8 cellular contexts compared by ENCODE assay signal in genomic region chr1:19484338-19484792, GRCh38. TPM values are rescaled to one million over a fixed set of nuclear protein-coding genes. Genes with fewer than 3 reads are reported as not detected.
DNase-seq lines count a peak whose midpoint lies in the region; ATAC-seq, FAIRE-seq and TF ChIP-seq lines count a peak whose summit lies in the region.

No MANE protein-coding gene starts in this region.

- TF ChIP-seq POLR2A in A549 (IDR thresholded peaks at IDR 0.05; ENCODE audit: low read length): no peak
- TF ChIP-seq POLR2A in stomach (IDR thresholded peaks at IDR 0.05): no peak

- no peaks in the 10 kb centered on the region for H3K36me3 Mint-ChIP-seq in IgD-negative memory B cell
- peaks cover 15% of the 10 kb centered on the region for H3K36me3 Mint-ChIP-seq in activated naive CD8-positive, alpha-beta T cell treated with anti-CD3 and anti-CD28 coated beads, Interleukin-2, amount 10 ng/mL, durations not matched to agents 7 days and 5 days

- no peak for TF ChIP-seq EP300 in A549 (IDR thresholded peaks at IDR 0.05)
- TF ChIP-seq EP300 in stomach (IDR thresholded peaks at IDR 0.05): no peak

- TF ChIP-seq RAD21 in A549 (conservative IDR thresholded peaks at IDR 0.05 in 1 of 2, IDR thresholded peaks at IDR 0.05 in 1 of 2): no peak

- peak in 1 of 2 experiments; percentile 8; a peak in 3 of 6 replicates for ATAC-seq in A549
- ATAC-seq in activated naive CD8-positive, alpha-beta T cell treated with anti-CD3 and anti-CD28 coated beads, Interleukin-2, amount 10 ng/mL, durations not matched to agents 7 days and 5 days (ENCODE audit: low read depth): no peak
- no peak for ATAC-seq in HG03196 (IDR thresholded peaks at IDR 0.05; ENCODE audit: unreplicated experiment)

- POLR2A ChIA-PET in A549 (lab: Yijun Ruan, JAX): no interaction called here
- POLR2A ChIA-PET in activated naive CD8-positive, alpha-beta T cell treated with anti-CD3 and anti-CD28 coated beads, Interleukin-2, amount 10 ng/mL, durations not matched to agents 7 days and 5 days (lab: Charles Lee): interaction anchor here (0.6 to 4.5 kb wide), 10 partner anchors 11 to 167 kb away, joined by 3 to 27 read pairs (median 6); a partner anchor contains a TSS

- no peak for DNase-seq in A549 (ENCODE audit: low read depth in 1 of 2, low spot score in 1 of 2)
- DNase-seq in activated naive CD8-positive, alpha-beta T cell treated with anti-CD3 and anti-CD28 coated beads, Interleukin-2, amount 10 ng/mL, durations not matched to agents 7 days and 5 days: peak; percentile 61
- DNase-seq in kidney epithelial cell (ENCODE audit: low read depth): no peak
- DNase-seq in stomach: no peak
- no peak for DNase-seq in GM13976 (ENCODE audit: low spot score)
- no peak for DNase-seq in medulla oblongata (ENCODE audit: extremely low spot score)

- no peaks in the 10 kb centered on the region for H3K27me3 Mint-ChIP-seq in IgD-negative memory B cell
- H3K27me3 Mint-ChIP-seq in activated naive CD8-positive, alpha-beta T cell treated with anti-CD3 and anti-CD28 coated beads, Interleukin-2, amount 10 ng/mL, durations not matched to agents 7 days and 5 days: no peaks in the 10 kb centered on the region

- no peaks in the 10 kb centered on the region for H3K9me3 ChIP-seq in A549
- H3K9me3 ChIP-seq in stomach: no peaks in the 10 kb centered on the region

- intact Hi-C loops in stomach (cut with DNase I; ENCODE audit: low total_unique reads): loop anchor here (5.0 kb wide), 1 partner anchor 163 kb away; no protein-coding TSS in a partner anchor

- H3K9me3 Mint-ChIP-seq in IgD-negative memory B cell: no peaks in the 10 kb centered on the region
- no peaks in the 10 kb centered on the region for H3K9me3 Mint-ChIP-seq in activated naive CD8-positive, alpha-beta T cell treated with anti-CD3 and anti-CD28 coated beads, Interleukin-2, amount 10 ng/mL, durations not matched to agents 7 days and 5 days

- peak overlapping the region; percentile 93 to 97 (median 97) for H3K27ac Mint-ChIP-seq in IgD-negative memory B cell
- H3K27ac Mint-ChIP-seq in activated naive CD8-positive, alpha-beta T cell treated with anti-CD3 and anti-CD28 coated beads, Interleukin-2, amount 10 ng/mL, durations not matched to agents 7 days and 5 days: peak overlapping the region; percentile 95

- TF ChIP-seq CTCF in A549 (IDR thresholded peaks at IDR 0.05) (no peak), kidney epithelial cell (IDR thresholded peaks at IDR 0.05; ENCODE audit: insufficient read depth, low read length, poor library complexity, severe bottlenecking) (no peak), stomach (IDR thresholded peaks at IDR 0.05) (no peak), GM13976 (IDR thresholded peaks at IDR 0.05; ENCODE audit: borderline replicate concordance, control extremely low read depth, extremely low read depth, insufficient read depth, missing control alignments) (no peak)

- H3K4me3 Mint-ChIP-seq in IgD-negative memory B cell: peak overlapping the region; percentile 87 to 97 (median 95)
- H3K4me3 Mint-ChIP-seq in activated naive CD8-positive, alpha-beta T cell treated with anti-CD3 and anti-CD28 coated beads, Interleukin-2, amount 10 ng/mL, durations not matched to agents 7 days and 5 days: peak overlapping the region; percentile 95

- H3K36me3 ChIP-seq in kidney epithelial cell (ENCODE audit: control insufficient read depth, insufficient read depth, low read length) (peaks cover 2% of the 10 kb centered on the region), stomach (peaks cover 0 to 21% (median 4%) of the 10 kb centered on the region in 4 donors)

- H3K27ac ChIP-seq in A549 (peak overlapping the region; percentile 98 to 100), stomach (peak overlapping the region; percentile 87 to 100 (median 100))

- H3K27me3 ChIP-seq in kidney epithelial cell (ENCODE audit: control insufficient read depth, insufficient read depth, low read length) (no peaks in the 10 kb centered on the region), stomach (no peaks in the 10 kb centered on the region)

- H3K4me1 Mint-ChIP-seq in IgD-negative memory B cell: peaks cover 43 to 56% (median 47%) of the 10 kb centered on the region in 3 donors
- peaks cover 60% of the 10 kb centered on the region for H3K4me1 Mint-ChIP-seq in activated naive CD8-positive, alpha-beta T cell treated with anti-CD3 and anti-CD28 coated beads, Interleukin-2, amount 10 ng/mL, durations not matched to agents 7 days and 5 days

- peak overlapping the region; percentile 97 for H3K4me2 ChIP-seq in A549

- no peak for FAIRE-seq in A549 (lab: Jason Lieb, UNC)

- no CpG with 5 or more reads among the region's 32 CpGs for WGBS in A549 (ENCODE audit: missing lambda C conversion rate)
- 0 to 4% (median 1%) methylated on average over 9 to 32 of the region's 32 CpGs for WGBS in stomach, 5 donors

- H3K4me1 ChIP-seq in A549: peaks cover 34% of the 10 kb centered on the region
- peaks cover 55 to 81% (median 72%) of the 10 kb centered on the region in 4 donors for H3K4me1 ChIP-seq in stomach

- CTCF ChIA-PET in A549 (lab: Yijun Ruan, JAX): interaction anchor here (0.9 to 2.2 kb wide), 2 partner anchors 104 to 170 kb away, joined by 4 to 7 read pairs; no protein-coding TSS in a partner anchor

- H3K4me3 ChIP-seq in A549 (peak overlapping the region; percentile 94), kidney epithelial cell (ENCODE audit: low read depth, low read length) (peak overlapping the region; percentile 91), stomach (peak overlapping the region; percentile 75 to 99 (median 92))

- in situ Hi-C loops in GM13976 (cut with MboI; ENCODE audit: low sequenced_read_pairs, unreplicated experiment): no loop called here

TF ChIP-seq in A549, 52 proteins besides CTCF, POLR2A, EP300 and RAD21:
- TF ChIP-seq PHF8 (IDR thresholded peaks at IDR 0.05; ENCODE audit: borderline replicate concordance, low read depth) (no peak), NFE2L2 (conservative IDR thresholded peaks at IDR 0.05; ENCODE audit: low read length) (no peak), CEBPB (IDR thresholded peaks at IDR 0.05) (no peak), TFCP2L1 (CRISPR knock-in tag; IDR thresholded peaks at IDR 0.05) (no peak), ATOH8 (CRISPR knock-in tag; IDR thresholded peaks at IDR 0.05; ENCODE audit: low read depth) (no peak), GATA3 (IDR thresholded peaks at IDR 0.05; ENCODE audit: borderline replicate concordance) (no peak), JUN (IDR thresholded peaks at IDR 0.05) (no peak), RNF2 (IDR thresholded peaks at IDR 0.05; ENCODE audit: borderline replicate concordance, low read depth) (no peak), BHLHE40 (IDR thresholded peaks at IDR 0.05; ENCODE audit: low read depth, low read length) (no peak), ZC3H11A (IDR thresholded peaks at IDR 0.05) (no peak), BCL3 (IDR thresholded peaks at IDR 0.05) (no peak), RCOR1 (IDR thresholded peaks at IDR 0.05; ENCODE audit: low read depth, low read length) (no peak)

RNA-seq across cellular contexts. Expression of gene CAPZB, which starts 1.0 kb away (rescaled TPM):
- 129 and 133 TPM in 2 replicates for polyA plus RNA-seq in A549 (2011; rRNA removed)
- polyA plus RNA-seq in A549 (2012; cell fraction: cytosol; rRNA removed): 133 and 152 TPM in 2 replicates
- 68.8 and 88.9 TPM in 2 replicates for polyA plus RNA-seq in A549 (2012; cell fraction: nucleus; rRNA removed)
- polyA plus RNA-seq in A549 (2017; fragmentation: RNase III; extraction: RNeasy Plus Mini Kit Qiagen cat#74134 plus additional on column Dnase treatment): 281 to 306 TPM (median 296 TPM) in 3 replicates
- 76.6 and 87.0 TPM in 2 replicates for polyA minus RNA-seq in A549 (2011; rRNA and poly(A)+ RNA removed)
- polyA plus RNA-seq in IgD-negative memory B cell: 419 TPM
- total RNA-seq in activated naive CD8-positive, alpha-beta T cell treated with anti-CD3 and anti-CD28 coated beads, Interleukin-2, amount 10 ng/mL, durations not matched to agents 7 days and 5 days: 100 to 1,000 TPM; 395 to 412 TPM
- total RNA-seq in kidney epithelial cell: 93.6 and 105 TPM in 2 replicates
- total RNA-seq in stomach: 100 to 1,000 TPM in 3 of 5 donors, 10 to 100 TPM in 2; 84.9 to 246 (median 112) TPM
- polyA plus RNA-seq in stomach: 100 to 1,000 TPM; 188 to 345 (median 256) TPM
